Comparison of ENCODE assay signal across 9 cellular contexts in the genomic region with DNA sequence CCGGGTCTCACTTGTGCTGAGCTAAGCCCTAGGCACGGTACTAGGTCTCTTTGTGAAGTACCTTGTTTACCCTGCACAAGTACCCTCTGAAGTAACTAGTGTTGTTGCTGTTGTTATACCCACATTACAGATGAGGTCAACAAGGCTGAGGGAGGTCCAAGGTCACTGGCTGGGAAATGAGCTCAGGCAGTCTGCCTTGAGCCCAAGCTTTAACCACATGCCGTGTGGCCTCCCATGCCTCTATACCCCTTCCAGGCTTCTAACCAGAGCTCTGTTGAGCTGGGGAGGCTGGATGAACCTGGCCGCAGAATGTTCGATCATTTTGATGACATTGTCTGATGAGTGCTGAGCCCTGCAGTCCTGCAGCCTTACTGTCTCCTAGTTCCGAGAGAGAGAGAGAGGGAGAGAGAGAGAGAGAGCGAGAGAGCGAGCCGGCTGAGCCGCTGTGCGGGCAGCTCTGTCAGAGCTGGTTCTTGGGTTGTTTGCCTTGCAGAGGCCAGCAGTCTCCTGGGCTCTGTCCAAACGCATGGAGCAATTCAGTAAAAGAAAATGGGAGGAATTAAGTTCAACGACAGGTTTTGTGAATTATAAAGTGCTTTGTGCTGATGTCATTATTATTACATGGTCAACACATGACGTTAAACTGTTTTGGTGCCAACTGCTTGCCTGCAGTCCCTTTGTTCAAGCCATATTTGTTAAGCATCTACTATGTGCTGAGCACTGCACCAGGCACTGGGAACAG. TPM values are rescaled to one million over a fixed set of nuclear protein-coding genes. Genes with fewer than 3 reads are reported as not detected.
A peak's percentile ranks its signal among the peaks of the same experiment; 100 is the strongest.
DNase-seq lines count a peak whose midpoint lies in the region; ATAC-seq and TF ChIP-seq lines count a peak whose summit lies in the region.
"Had no signal": no experiment of that assay in that cellular context is flagged by ENCODE, and none has a peak within 500 bp of the region (broad histone marks: within the 10 kb centered on the region; RNA-seq: fewer than 3 reads in every experiment).

No MANE protein-coding gene starts in this region.

- H3K9me2 ChIP-seq in SK-N-SH: no peaks in the 10 kb centered on the region

- H3K4me3 ChIP-seq in AG10803 (ENCODE audit: low read length) (peak overlapping the region; percentile 7; the same call in 1 of the 2 replicates), adipocyte (ENCODE audit: low read length) (peak overlapping the region; percentile 38), rectal smooth muscle tissue (ENCODE audit: low read length) (no peak overlapping the region), SK-N-SH (ENCODE audit: low read depth in 2 of 2, low read length in 1 of 2) (no peak overlapping the region)

- POLR2A ChIA-PET in SK-N-SH (lab: Yijun Ruan, JAX): interaction anchor here (1.2 kb wide), 1 partner anchor 11 kb away, joined by 6 read pairs; no protein-coding TSS in a partner anchor

- ATAC-seq in left cardiac atrium (peak; percentile 78 to 87), GM21381 (IDR thresholded peaks at IDR 0.05; ENCODE audit: unreplicated experiment) (no peak)

- H3K27ac ChIP-seq in rectal smooth muscle tissue (ENCODE audit: low read depth, low read length) (peak overlapping the region; percentile 62), SK-N-SH (ENCODE audit: low read depth in 2 of 2, low read length in 1 of 2) (no peak overlapping the region)

- H3K27me3 ChIP-seq in adipocyte (replicated peaks; ENCODE audit: control insufficient read depth, insufficient read depth, low read length): no peaks in the 10 kb centered on the region
- no peaks in the 10 kb centered on the region for H3K27me3 ChIP-seq in rectal smooth muscle tissue (ENCODE audit: control insufficient read depth, insufficient read depth, low read length)
- H3K27me3 ChIP-seq in SK-N-SH (ENCODE audit: insufficient read depth): no peaks in the 10 kb centered on the region

- H3K36me3 ChIP-seq in adipocyte (ENCODE audit: control insufficient read depth, insufficient read depth, low read length, severe bottlenecking) (peaks cover 61% of the 10 kb centered on the region), rectal smooth muscle tissue (ENCODE audit: control insufficient read depth, insufficient read depth, low read length) (peaks cover 19% of the 10 kb centered on the region), SK-N-SH (replicated peaks in 1 of 2; ENCODE audit: control insufficient read depth in 1 of 2, insufficient read depth in 2 of 2, low read length in 1 of 2) (peaks cover 15 to 62% of the 10 kb centered on the region in 2 experiments)

- H4K20me1 ChIP-seq in SK-N-SH (ENCODE audit: insufficient read depth): peaks cover 69% of the 10 kb centered on the region

- H3F3A ChIP-seq in SK-N-SH (replicated peaks; ENCODE audit: insufficient read depth): no peaks in the 10 kb centered on the region

- peak; percentile 95 for DNase-seq in AG10803 (ENCODE audit: low read depth)
- no peak for DNase-seq in adipocyte (ENCODE audit: low read depth)
- DNase-seq in left cardiac atrium: peak; percentile 77
- no peak for DNase-seq in SK-N-SH
- DNase-seq in SHP77 treated with DMSO at 0.1 percent for 48 hours (lab: John Stamatoyannopoulos, UW): no peak
- no peak for DNase-seq in NCI-H187 (lab: John Stamatoyannopoulos, UW)
- DNase-seq: stimulated activated CD4-positive, alpha-beta T cell treated with anti-CD3 and anti-CD28 coated beads, Interleukin-2, amount 100 ng/mL, for 48 hours had no signal

- no peak overlapping the region for H2AFZ ChIP-seq in SK-N-SH (ENCODE audit: low read depth)

- no peaks in the 10 kb centered on the region for H3K9me3 ChIP-seq in adipocyte (ENCODE audit: control insufficient read depth, low read length)
- no peaks in the 10 kb centered on the region for H3K9me3 ChIP-seq in SK-N-SH

- no peak for TF ChIP-seq RAD21 in SK-N-SH (IDR thresholded peaks at IDR 0.05; ENCODE audit: low read length)

- intact Hi-C loops in left cardiac atrium (cut with DNase I): no loop called here

- H3K79me2 ChIP-seq in SK-N-SH (ENCODE audit: insufficient read depth): peaks cover 3% of the 10 kb centered on the region; the same call in 1 of the 2 replicates

- TF ChIP-seq EP300 in SK-N-SH (IDR thresholded peaks at IDR 0.05; ENCODE audit: borderline replicate concordance in 1 of 2, low read depth in 1 of 2, low read length in 1 of 2): no peak

- WGBS in SK-N-SH (ENCODE audit: low lambda C conversion rate): 87% methylated on average over 12 of the region's 14 CpGs

- H3K4me2 ChIP-seq in SK-N-SH: no peak overlapping the region

- peaks cover 60% of the 10 kb centered on the region for H3K4me1 ChIP-seq in adipocyte (ENCODE audit: control insufficient read depth, insufficient read depth, low read length)
- H3K4me1 ChIP-seq in rectal smooth muscle tissue (ENCODE audit: control insufficient read depth, insufficient read depth, low read length): peaks cover 12% of the 10 kb centered on the region
- H3K4me1 ChIP-seq in SK-N-SH (ENCODE audit: control insufficient read depth in 1 of 2, insufficient read depth in 2 of 2, low read depth in 1 of 2, low read length in 1 of 2): peaks cover 0 to 28% of the 10 kb centered on the region in 2 experiments; a peak in 1 of 4 replicates

- no peak for TF ChIP-seq CTCF in AG10803 (conservative IDR thresholded peaks at IDR 0.05; ENCODE audit: low read length)
- TF ChIP-seq CTCF in SK-N-SH (IDR thresholded peaks at IDR 0.05): no peak

- CTCF ChIA-PET in SK-N-SH (lab: Yijun Ruan, JAX): interaction anchor here (1.0 to 3.1 kb wide), 4 partner anchors 48 to 137 kb away, joined by 3 to 10 read pairs (median 6); no protein-coding TSS in a partner anchor

- H3K9ac ChIP-seq in adipocyte (ENCODE audit: low read length) (peak overlapping the region; percentile 63), rectal smooth muscle tissue (ENCODE audit: low read length) (no peak overlapping the region), SK-N-SH (no peak overlapping the region)

TF ChIP-seq in SK-N-SH, 30 proteins besides CTCF, POLR2A, EP300 and RAD21 (continues in another document):
- no peak for TF ChIP-seq EZH2phosphoT487 (IDR thresholded peaks at IDR 0.05; ENCODE audit: borderline replicate concordance, low read depth)
- TF ChIP-seq MEF2A (IDR thresholded peaks at IDR 0.05; ENCODE audit: borderline replicate concordance, low read depth): no peak
- TF ChIP-seq, protein P1, sequence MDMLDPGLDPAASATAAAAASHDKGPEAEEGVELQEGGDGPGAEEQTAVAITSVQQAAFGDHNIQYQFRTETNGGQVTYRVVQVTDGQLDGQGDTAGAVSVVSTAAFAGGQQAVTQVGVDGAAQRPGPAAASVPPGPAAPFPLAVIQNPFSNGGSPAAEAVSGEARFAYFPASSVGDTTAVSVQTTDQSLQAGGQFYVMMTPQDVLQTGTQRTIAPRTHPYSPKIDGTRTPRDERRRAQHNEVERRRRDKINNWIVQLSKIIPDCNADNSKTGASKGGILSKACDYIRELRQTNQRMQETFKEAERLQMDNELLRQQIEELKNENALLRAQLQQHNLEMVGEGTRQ (IDR thresholded peaks at IDR 0.05; ENCODE audit: borderline replicate concordance, low read depth, low read length): no peak
- TF ChIP-seq YY1 (IDR thresholded peaks at IDR 0.05; ENCODE audit: low read depth): no peak
- TF ChIP-seq, protein P2, sequence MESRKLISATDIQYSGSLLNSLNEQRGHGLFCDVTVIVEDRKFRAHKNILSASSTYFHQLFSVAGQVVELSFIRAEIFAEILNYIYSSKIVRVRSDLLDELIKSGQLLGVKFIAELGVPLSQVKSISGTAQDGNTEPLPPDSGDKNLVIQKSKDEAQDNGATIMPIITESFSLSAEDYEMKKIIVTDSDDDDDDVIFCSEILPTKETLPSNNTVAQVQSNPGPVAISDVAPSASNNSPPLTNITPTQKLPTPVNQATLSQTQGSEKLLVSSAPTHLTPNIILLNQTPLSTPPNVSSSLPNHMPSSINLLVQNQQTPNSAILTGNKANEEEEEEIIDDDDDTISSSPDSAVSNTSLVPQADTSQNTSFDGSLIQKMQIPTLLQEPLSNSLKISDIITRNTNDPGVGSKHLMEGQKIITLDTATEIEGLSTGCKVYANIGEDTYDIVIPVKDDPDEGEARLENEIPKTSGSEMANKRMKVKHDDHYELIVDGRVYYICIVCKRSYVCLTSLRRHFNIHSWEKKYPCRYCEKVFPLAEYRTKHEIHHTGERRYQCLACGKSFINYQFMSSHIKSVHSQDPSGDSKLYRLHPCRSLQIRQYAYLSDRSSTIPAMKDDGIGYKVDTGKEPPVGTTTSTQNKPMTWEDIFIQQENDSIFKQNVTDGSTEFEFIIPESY (IDR thresholded peaks at IDR 0.05; ENCODE audit: borderline replicate concordance, low read depth): no peak
- no peak for TF ChIP-seq TAF1 (IDR thresholded peaks at IDR 0.05; ENCODE audit: borderline replicate concordance, low read depth, low read length)
- TF ChIP-seq, protein P3, sequence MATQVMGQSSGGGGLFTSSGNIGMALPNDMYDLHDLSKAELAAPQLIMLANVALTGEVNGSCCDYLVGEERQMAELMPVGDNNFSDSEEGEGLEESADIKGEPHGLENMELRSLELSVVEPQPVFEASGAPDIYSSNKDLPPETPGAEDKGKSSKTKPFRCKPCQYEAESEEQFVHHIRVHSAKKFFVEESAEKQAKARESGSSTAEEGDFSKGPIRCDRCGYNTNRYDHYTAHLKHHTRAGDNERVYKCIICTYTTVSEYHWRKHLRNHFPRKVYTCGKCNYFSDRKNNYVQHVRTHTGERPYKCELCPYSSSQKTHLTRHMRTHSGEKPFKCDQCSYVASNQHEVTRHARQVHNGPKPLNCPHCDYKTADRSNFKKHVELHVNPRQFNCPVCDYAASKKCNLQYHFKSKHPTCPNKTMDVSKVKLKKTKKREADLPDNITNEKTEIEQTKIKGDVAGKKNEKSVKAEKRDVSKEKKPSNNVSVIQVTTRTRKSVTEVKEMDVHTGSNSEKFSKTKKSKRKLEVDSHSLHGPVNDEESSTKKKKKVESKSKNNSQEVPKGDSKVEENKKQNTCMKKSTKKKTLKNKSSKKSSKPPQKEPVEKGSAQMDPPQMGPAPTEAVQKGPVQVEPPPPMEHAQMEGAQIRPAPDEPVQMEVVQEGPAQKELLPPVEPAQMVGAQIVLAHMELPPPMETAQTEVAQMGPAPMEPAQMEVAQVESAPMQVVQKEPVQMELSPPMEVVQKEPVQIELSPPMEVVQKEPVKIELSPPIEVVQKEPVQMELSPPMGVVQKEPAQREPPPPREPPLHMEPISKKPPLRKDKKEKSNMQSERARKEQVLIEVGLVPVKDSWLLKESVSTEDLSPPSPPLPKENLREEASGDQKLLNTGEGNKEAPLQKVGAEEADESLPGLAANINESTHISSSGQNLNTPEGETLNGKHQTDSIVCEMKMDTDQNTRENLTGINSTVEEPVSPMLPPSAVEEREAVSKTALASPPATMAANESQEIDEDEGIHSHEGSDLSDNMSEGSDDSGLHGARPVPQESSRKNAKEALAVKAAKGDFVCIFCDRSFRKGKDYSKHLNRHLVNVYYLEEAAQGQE (IDR thresholded peaks at IDR 0.05; ENCODE audit: low read depth, low read length): no peak
- no peak for TF ChIP-seq FOXJ3 (CRISPR knock-in tag; IDR thresholded peaks at IDR 0.05)
- no peak for TF ChIP-seq RXRA (IDR thresholded peaks at IDR 0.05; ENCODE audit: borderline replicate concordance, low read depth)
- no peak for TF ChIP-seq RFX5 (IDR thresholded peaks at IDR 0.05; ENCODE audit: low read length)

RNA-seq across cellular contexts. Expression of a gene that starts 13.1 kb away (rescaled TPM):
- 10 to 100 TPM; 30.5 to 32.7 TPM for total RNA-seq in left cardiac atrium
- polyA plus RNA-seq in SK-N-SH (2012; rRNA removed): 21.1 and 22.3 TPM in 2 replicates
- 21.9 and 22.5 TPM in 2 replicates for polyA plus RNA-seq in SK-N-SH (2012; cell fraction: cytosol; rRNA removed)
- polyA plus RNA-seq in SK-N-SH (2012; cell fraction: nucleus; rRNA removed): 12.9 and 14.8 TPM in 2 replicates

Comparison
In these comparisons a context has a peak if more than half of its experiments do, and no peak if none do; other contexts are left out.
1. DNase-seq: peak in AG10803 (single experiment) and left cardiac atrium (single experiment); none in adipocyte (single experiment), SK-N-SH (single experiment), SHP77 treated with DMSO at 0.1 percent for 48 hours (single experiment) and NCI-H187 (0 of 2).
2. H3K4me3 ChIP-seq: peak in AG10803 (single experiment) and adipocyte (single experiment); none in rectal smooth muscle tissue (single experiment) and SK-N-SH (0 of 2).